ENCODE assay signal across 15 cellular contexts in genomic region chr3:132695422-132695821, GRCh38.
"Had no signal": no experiment of that assay in that cellular context is flagged by ENCODE, and none has a peak within 500 bp of the region (broad histone marks: within the 10 kb centered on the region; RNA-seq: fewer than 3 reads in every experiment).

No MANE protein-coding gene starts in this region.

- H3K9me3 Mint-ChIP-seq: dendritic cell treated with granulocyte-macrophage colony-stimulating factor and Interleukin-4, amounts not matched to agents 40 ng/mL and 50 ng/mL, for 4 days; effector memory CD8-positive, alpha-beta T cell; natural killer cell; stimulated activated effector memory CD8-positive, alpha-beta T cell treated with anti-CD3 and anti-CD28 coated beads, Interleukin-12 subunit alpha, Interleukin-12 subunit beta, amount 100 ng/mL, for 72 hours; T-helper 1 cell treated with Interleukin-12 subunit alpha and Interleukin-12 subunit beta and Interleukin-4 antibody, amounts not matched to agents 30 μg/mL and 1 μg/mL, for 36 hours had no signal

- DNase-seq: activated CD4-positive, alpha-beta T cell treated with anti-CD3 and anti-CD28 coated beads for 4 hours; activated effector memory CD4-positive, alpha-beta T cell treated with Interleukin-2 at 50 U/mL for 16 hours; aorta; effector memory CD8-positive, alpha-beta T cell; left lung; mesendoderm; natural killer cell; posterior cingulate gyrus; thyroid gland; WERI-Rb-1 had no signal

- H3K27ac Mint-ChIP-seq: dendritic cell treated with granulocyte-macrophage colony-stimulating factor and Interleukin-4, amounts not matched to agents 40 ng/mL and 50 ng/mL, for 4 days; natural killer cell; T-helper 1 cell treated with Interleukin-12 subunit alpha and Interleukin-12 subunit beta and Interleukin-4 antibody, amounts not matched to agents 30 μg/mL and 1 μg/mL, for 36 hours had no signal

- H3K9me3 ChIP-seq: breast epithelium, left lung, thyroid gland had no signal

- ATAC-seq: effector memory CD8-positive, alpha-beta T cell; left lung; natural killer cell; stimulated activated effector memory CD8-positive, alpha-beta T cell treated with anti-CD3 and anti-CD28 coated beads, Interleukin-12 subunit alpha, Interleukin-12 subunit beta, amount 100 ng/mL, for 72 hours had no signal

- H3K27me3 ChIP-seq: breast epithelium, left lung, thyroid gland had no signal

- H3K4me3 ChIP-seq: breast epithelium, left lung, thyroid gland had no signal

- H3K4me1 ChIP-seq: breast epithelium, left lung, thyroid gland had no signal

- H3K27ac ChIP-seq: breast epithelium, epithelial cell of prostate, left lung, thyroid gland, WERI-Rb-1 had no signal
